11 cellular contexts compared by ENCODE assay signal in the genomic region with DNA sequence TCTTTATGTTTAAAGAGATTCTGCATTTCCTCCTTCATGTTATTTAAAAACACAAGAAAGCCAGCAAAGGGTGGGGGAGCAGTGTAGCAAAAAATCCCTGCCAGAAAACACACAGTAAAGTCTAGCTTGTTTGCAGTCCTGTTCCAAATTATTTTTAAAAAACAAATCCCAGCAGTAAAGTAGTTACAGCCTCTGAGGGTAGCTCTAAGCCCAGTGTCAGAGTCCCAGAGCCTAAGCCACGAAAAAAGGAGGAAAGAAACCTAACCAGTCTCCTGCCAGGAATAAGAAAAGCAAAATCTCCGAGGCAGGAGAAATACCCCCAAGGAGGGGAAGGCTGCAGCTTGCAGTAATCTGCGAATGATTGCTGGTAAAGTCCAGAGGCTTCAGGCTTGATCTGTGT.
DNase-seq lines count a peak whose midpoint lies in the region; ATAC-seq and TF ChIP-seq lines count a peak whose summit lies in the region.
"Had no signal": no experiment of that assay in that cellular context is flagged by ENCODE, and none has a peak within 500 bp of the region (broad histone marks: within the 10 kb centered on the region; RNA-seq: fewer than 3 reads in every experiment).

No MANE protein-coding gene starts in this region.

- TF ChIP-seq RAD21 in liver (IDR thresholded peaks at IDR 0.05): no peak

- ATAC-seq in right lobe of liver (no peak), mucosa of descending colon (no peak)
- ATAC-seq in naive thymus-derived CD4-positive, alpha-beta T cell: no peak
- ATAC-seq: activated CD4-positive, CD25-positive, alpha-beta regulatory T cell treated with anti-CD3 and anti-CD28 coated beads, Interleukin-2, amount 50 U/mL, for 24 hours had no signal

- TF ChIP-seq POLR2A in right lobe of liver (IDR thresholded peaks at IDR 0.05): no peak

- H2BK12ac ChIP-seq in trophoblast cell (ENCODE audit: low read length): no peak overlapping the region

- H3K27me3 ChIP-seq in liver (ENCODE audit: control insufficient read depth in 4 of 4, insufficient read depth in 4 of 4, low read length in 3 of 4) (peaks cover 0 to 6% (median 0%) of the 10 kb centered on the region in 4 donors), right lobe of liver (no peaks in the 10 kb centered on the region), left ventricle myocardium inferior (ENCODE audit: low read depth) (no peaks in the 10 kb centered on the region), trophoblast cell (ENCODE audit: insufficient read depth, low read length) (no peaks in the 10 kb centered on the region)
- H3K27me3 ChIP-seq in naive thymus-derived CD4-positive, alpha-beta T cell (ENCODE audit: control insufficient read depth in 2 of 2, insufficient read depth in 2 of 2, low read length in 2 of 2): no peaks in the 10 kb centered on the region

- no peak overlapping the region for H4K91ac ChIP-seq in trophoblast cell (ENCODE audit: low read depth, low read length)

- CTCF ChIA-PET in naive thymus-derived CD4-positive, alpha-beta T cell (lab: Charles Lee): no interaction called here

- no peak overlapping the region for H3K4me2 ChIP-seq in trophoblast cell (ENCODE audit: low read length)

- H2AFZ ChIP-seq in trophoblast cell (ENCODE audit: insufficient read depth, low read length, poor library complexity): no peak overlapping the region

- H3K27me3 Mint-ChIP-seq in naive thymus-derived CD4-positive, alpha-beta T cell: peaks cover 20 to 31% (median 26%) of the 10 kb centered on the region in 5 donors

- intact Hi-C loops in right lobe of liver (cut with DNase I) (no loop called here), left ventricle myocardium inferior (cut with micrococcal nuclease) (no loop called here), mucosa of descending colon (cut with DNase I, micrococcal nuclease) (no loop called here), posterior cingulate gyrus (cut with DNase I) (no loop called here)
- intact Hi-C loops in naive thymus-derived CD4-positive, alpha-beta T cell (cut with micrococcal nuclease): no loop called here

- H3K14ac ChIP-seq in trophoblast cell (ENCODE audit: low read length): no peak overlapping the region

- DNase-seq in right lobe of liver: no peak
- DNase-seq in left ventricle myocardium inferior: no peak
- no peak for DNase-seq in trophoblast cell
- no peak for DNase-seq in mucosa of descending colon
- DNase-seq in naive thymus-derived CD4-positive, alpha-beta T cell: no peak
- DNase-seq in NCI-H1930 (lab: John Stamatoyannopoulos, UW): no peak
- no peak for DNase-seq in posterior cingulate gyrus
- DNase-seq: NCI-H446 treated with DMSO at 0.1 percent for 48 hours; stimulated activated CD4-positive, alpha-beta T cell treated with anti-CD3 and anti-CD28 coated beads, Interleukin-12 subunit alpha, Interleukin-12 subunit beta, amount 100 ng/mL, for 4 hours had no signal

- H3K9ac ChIP-seq in liver (ENCODE audit: low read depth in 1 of 2, low read length in 2 of 2): no peak overlapping the region
- H3K9ac ChIP-seq in trophoblast cell (ENCODE audit: low read length): no peak overlapping the region

- TF ChIP-seq CTCF in liver (IDR thresholded peaks at IDR 0.05; ENCODE audit: low read depth, low read length, missing input control) (no peak), right lobe of liver (IDR thresholded peaks at IDR 0.05) (no peak), left ventricle myocardium inferior (IDR thresholded peaks at IDR 0.05; ENCODE audit: borderline replicate concordance) (no peak), mucosa of descending colon (IDR thresholded peaks at IDR 0.05) (no peak)

- no peak overlapping the region for H2AK5ac ChIP-seq in trophoblast cell (ENCODE audit: low read length)

- H2BK120ac ChIP-seq in trophoblast cell (ENCODE audit: insufficient read depth, low read length, poor library complexity): peak overlapping the region; percentile 44

- H3K4me1 Mint-ChIP-seq in naive thymus-derived CD4-positive, alpha-beta T cell: peaks cover 0 to 2% (median 0%) of the 10 kb centered on the region in 7 donors

- peaks cover 0 to 2% (median 0%) of the 10 kb centered on the region in 4 donors for H3K9me3 ChIP-seq in liver (ENCODE audit: control insufficient read depth in 4 of 4, low read length in 3 of 4)
- no peaks in the 10 kb centered on the region for H3K9me3 ChIP-seq in right lobe of liver
- H3K9me3 ChIP-seq in left ventricle myocardium inferior (replicated peaks): peaks cover 7% of the 10 kb centered on the region
- H3K9me3 ChIP-seq in trophoblast cell (ENCODE audit: insufficient read depth, low read depth, low read length): no peaks in the 10 kb centered on the region
- no peaks in the 10 kb centered on the region for H3K9me3 ChIP-seq in mucosa of descending colon
- no peaks in the 10 kb centered on the region for H3K9me3 ChIP-seq in naive thymus-derived CD4-positive, alpha-beta T cell (ENCODE audit: control insufficient read depth in 2 of 3, low read length in 3 of 3)

- no peaks in the 10 kb centered on the region for H3K36me3 ChIP-seq in liver (ENCODE audit: control insufficient read depth in 4 of 4, insufficient read depth in 3 of 4, low read depth in 1 of 4, low read length in 3 of 4)
- H3K36me3 ChIP-seq in right lobe of liver: no peaks in the 10 kb centered on the region
- H3K36me3 ChIP-seq in left ventricle myocardium inferior: no peaks in the 10 kb centered on the region
- no peaks in the 10 kb centered on the region for H3K36me3 ChIP-seq in trophoblast cell (ENCODE audit: control insufficient read depth in 1 of 2, insufficient read depth in 2 of 2, low read length in 2 of 2)
- no peaks in the 10 kb centered on the region for H3K36me3 ChIP-seq in mucosa of descending colon (ENCODE audit: low read depth)
- no peaks in the 10 kb centered on the region for H3K36me3 ChIP-seq in naive thymus-derived CD4-positive, alpha-beta T cell (ENCODE audit: control insufficient read depth in 2 of 3, insufficient read depth in 3 of 3, low read length in 3 of 3)

- 23% methylated on average over 3 of the region's 3 CpGs for WGBS in liver
- 16% methylated on average over 3 of the region's 3 CpGs for WGBS in right lobe of liver (ENCODE audit: insufficient coverage, low coverage, low lambda C conversion rate, missing lambda C conversion rate)
- no CpG with 5 or more reads among the region's 3 CpGs for WGBS in trophoblast cell (ENCODE audit: extremely low coverage, insufficient coverage, insufficient read length)

- H3K18ac ChIP-seq in trophoblast cell (ENCODE audit: low read length): no peak overlapping the region

- peak overlapping the region; percentile 7 to 31 for H3K27ac ChIP-seq in liver (ENCODE audit: low read depth in 1 of 2, low read length in 2 of 2)
- H3K27ac ChIP-seq in right lobe of liver: no peak overlapping the region
- peak overlapping the region; percentile 89 for H3K27ac ChIP-seq in left ventricle myocardium inferior (replicated peaks)
- H3K27ac ChIP-seq in trophoblast cell (ENCODE audit: low read depth, low read length): no peak overlapping the region
- no peak overlapping the region for H3K27ac ChIP-seq in naive thymus-derived CD4-positive, alpha-beta T cell (ENCODE audit: low read depth, low read length)

- no peak overlapping the region for H2BK5ac ChIP-seq in trophoblast cell (ENCODE audit: low read depth, low read length, poor library complexity)

- no peak overlapping the region for H3K27ac Mint-ChIP-seq in naive thymus-derived CD4-positive, alpha-beta T cell

- no peaks in the 10 kb centered on the region for H3K79me1 ChIP-seq in trophoblast cell (ENCODE audit: low read length)

- H4K12ac ChIP-seq in trophoblast cell (ENCODE audit: low read depth, low read length): no peak overlapping the region

- H3K4ac ChIP-seq in trophoblast cell (ENCODE audit: low read depth, low read length): no peak overlapping the region

- H3K4me3 Mint-ChIP-seq in naive thymus-derived CD4-positive, alpha-beta T cell: no peak overlapping the region

- no peak overlapping the region for H4K8ac ChIP-seq in trophoblast cell (ENCODE audit: low read depth, low read length)

- POLR2A ChIA-PET in naive thymus-derived CD4-positive, alpha-beta T cell (lab: Charles Lee): no interaction called here

- H3K4me3 ChIP-seq in liver (ENCODE audit: low read depth in 1 of 3, low read length in 3 of 3): no peak overlapping the region
- no peak overlapping the region for H3K4me3 ChIP-seq in right lobe of liver
- peak overlapping the region; percentile 48 for H3K4me3 ChIP-seq in left ventricle myocardium inferior
- no peak overlapping the region for H3K4me3 ChIP-seq in trophoblast cell (ENCODE audit: low read depth, low read length)
- no peak overlapping the region for H3K4me3 ChIP-seq in mucosa of descending colon
- H3K4me3 ChIP-seq in naive thymus-derived CD4-positive, alpha-beta T cell (ENCODE audit: low read length): no peak overlapping the region

- no peaks in the 10 kb centered on the region for H3K36me3 Mint-ChIP-seq in naive thymus-derived CD4-positive, alpha-beta T cell

- H3K4me1 ChIP-seq in liver (ENCODE audit: control insufficient read depth in 4 of 4, insufficient read depth in 4 of 4, low read length in 3 of 4) (no peaks in the 10 kb centered on the region), right lobe of liver (no peaks in the 10 kb centered on the region), left ventricle myocardium inferior (peaks cover 55% of the 10 kb centered on the region), trophoblast cell (ENCODE audit: control insufficient read depth in 1 of 2, insufficient read depth in 2 of 2, low read length in 2 of 2) (peaks cover 3 to 8% of the 10 kb centered on the region in 2 experiments), mucosa of descending colon (ENCODE audit: low read depth) (no peaks in the 10 kb centered on the region)
- no peaks in the 10 kb centered on the region for H3K4me1 ChIP-seq in naive thymus-derived CD4-positive, alpha-beta T cell (ENCODE audit: control insufficient read depth in 2 of 2, insufficient read depth in 2 of 2, low read length in 2 of 2)

- no peak overlapping the region for H3K23ac ChIP-seq in trophoblast cell (ENCODE audit: low read length)

- H3K79me2 ChIP-seq in trophoblast cell (ENCODE audit: control insufficient read depth, insufficient read depth, low read length, poor library complexity): no peaks in the 10 kb centered on the region

- peaks cover 0 to 8% (median 0%) of the 10 kb centered on the region in 11 donors for H3K9me3 Mint-ChIP-seq in naive thymus-derived CD4-positive, alpha-beta T cell

TF ChIP-seq in liver, 16 proteins besides CTCF, POLR2A, EP300 and RAD21:
- TF ChIP-seq EGR1 (IDR thresholded peaks at IDR 0.05; ENCODE audit: low read depth in 2 of 2): no peak

Comparison
In these comparisons a context has a peak if more than half of its experiments do, and no peak if none do; other contexts are left out.
1. H3K27ac ChIP-seq: peak in liver (2 of 2) and left ventricle myocardium inferior (single experiment); none in right lobe of liver (0 of 3), trophoblast cell (single experiment) and naive thymus-derived CD4-positive, alpha-beta T cell (single experiment).